Comparison of ENCODE assay signal across 35 cellular contexts in the genomic region with DNA sequence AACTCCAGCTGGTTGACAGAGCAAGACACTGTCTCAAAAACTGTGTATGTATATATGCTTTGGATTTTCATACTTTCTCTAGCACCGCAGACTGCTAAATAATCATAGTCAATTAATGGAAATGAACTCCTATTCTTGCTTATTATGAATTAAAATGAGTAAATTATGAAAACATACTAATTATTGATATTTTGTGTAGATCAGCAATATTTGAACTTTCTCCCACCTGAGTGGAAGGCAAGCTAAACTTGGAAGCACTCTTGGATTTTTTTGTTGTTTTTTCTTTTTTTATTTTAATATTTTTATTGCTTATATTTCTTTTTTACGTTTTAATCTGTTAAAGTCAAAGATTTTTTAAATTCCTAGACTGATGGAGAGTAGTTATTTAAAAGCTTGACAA.
"Had no signal": no experiment of that assay in that cellular context is flagged by ENCODE, and none has a peak within 500 bp of the region (broad histone marks: within the 10 kb centered on the region; RNA-seq: fewer than 3 reads in every experiment).

No MANE protein-coding gene starts in this region.

- H3K36me3 ChIP-seq: MG63 had no signal

- H3K27me3 ChIP-seq: MG63 had no signal

- DNase-seq: Karpas-422, Kasumi-1, MG63, MM.1S, MV-4-11, NCI-H1048, NCI-H1092, NCI-H1092 treated with DMSO at 0.1 percent for 48 hours, NCI-H1105, NCI-H1105 treated with DMSO at 0.1 percent for 48 hours, NCI-H1417, NCI-H1417 treated with DMSO at 0.1 percent for 48 hours, NCI-H1436, NCI-H1436 treated with DMSO at 0.1 percent for 48 hours, NCI-H146, NCI-H1694, NCI-H1694 treated with DMSO at 0.1 percent for 48 hours, NCI-H187, NCI-H187 treated with DMSO at 0.1 percent for 48 hours, NCI-H1930, NCI-H2029, NCI-H2029 treated with DMSO at 0.1 percent for 48 hours, NCI-H2081, NCI-H2081 treated with DMSO at 0.1 percent for 48 hours, NCI-H2107, NCI-H2171, NCI-H2171 treated with DMSO at 0.1 percent for 48 hours, NCI-H2227 treated with DMSO at 0.1 percent for 48 hours, NCI-H226, NCI-H345, NCI-H446, NCI-H446 treated with DMSO at 0.1 percent for 48 hours, NCI-H510A, NCI-H510A treated with DMSO at 0.1 percent for 48 hours, NCI-H524 had no signal

- H3K4me3 ChIP-seq: MG63 had no signal

- H3K9me3 ChIP-seq: MG63 had no signal
